Comparison of ENCODE assay signal across 8 cellular contexts in the genomic region with DNA sequence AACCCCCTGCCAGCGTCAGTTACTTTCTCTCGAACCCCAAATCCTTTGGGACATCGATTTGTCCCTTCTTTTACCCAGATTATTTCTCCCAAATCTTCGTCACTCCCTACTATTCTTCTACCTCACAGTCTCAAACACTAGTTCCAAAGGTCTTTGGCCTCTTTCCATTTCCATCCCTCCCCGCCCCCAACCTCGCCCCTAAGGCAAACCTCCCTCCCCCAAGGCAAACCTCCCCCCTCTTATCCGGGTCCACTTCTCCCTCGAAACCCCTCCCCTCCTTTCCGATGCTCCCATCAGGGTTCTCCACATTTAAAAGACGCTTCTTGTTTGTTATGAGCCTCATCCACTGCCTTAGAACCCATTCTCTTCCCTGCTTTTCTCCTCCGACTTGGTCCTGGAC. TPM values are rescaled to one million over a fixed set of nuclear protein-coding genes. Genes with fewer than 3 reads are reported as not detected.
DNase-seq lines count a peak whose midpoint lies in the region; ATAC-seq, FAIRE-seq and TF ChIP-seq lines count a peak whose summit lies in the region.

No MANE protein-coding gene starts in this region.

- no peak for DNase-seq in cardiac muscle cell (ENCODE audit: low read depth in 1 of 2, low spot score in 1 of 2)
- no peak for DNase-seq in cardiac septum (ENCODE audit: low spot score)
- DNase-seq in bronchial epithelial cell (ENCODE audit: low read depth), result no peak
- DNase-seq in lung microvascular endothelial cell (ENCODE audit: low read depth in 2 of 2), result peak; percentile 11 to 15
- DNase-seq in vagina (ENCODE audit: extremely low spot score in 2 of 2), result no peak
- no peak for DNase-seq in foreskin melanocyte

- no peak for TF ChIP-seq CTCF in cardiac muscle cell (IDR thresholded peaks at IDR 0.05; ENCODE audit: low read depth, low read length)
- TF ChIP-seq CTCF in bronchial epithelial cell (IDR thresholded peaks at IDR 0.05; ENCODE audit: insufficient read depth, low read length, severe bottlenecking), result no peak
- no peak for TF ChIP-seq CTCF in vagina (IDR thresholded peaks at IDR 0.05)

- H3K27ac ChIP-seq in cardiac muscle cell (peak overlapping the region; percentile 81), vagina (peak overlapping the region; percentile 82)

- ATAC-seq in HG02981 (IDR thresholded peaks at IDR 0.05; ENCODE audit: unreplicated experiment), result no peak
- ATAC-seq in GM21619 (IDR thresholded peaks at IDR 0.05; ENCODE audit: unreplicated experiment), result no peak

- H3K4me3 ChIP-seq in cardiac muscle cell (peak overlapping the region; percentile 95), bronchial epithelial cell (ENCODE audit: low read depth, low read length) (peak overlapping the region; percentile 93), vagina (peak overlapping the region; percentile 84 to 87)

- FAIRE-seq in bronchial epithelial cell (lab: Jason Lieb, UNC), result no peak

- peaks cover 31% of the 10 kb centered on the region for H3K36me3 ChIP-seq in cardiac muscle cell
- peaks cover 7% of the 10 kb centered on the region for H3K36me3 ChIP-seq in bronchial epithelial cell (ENCODE audit: control insufficient read depth, insufficient read depth, low read length)
- peaks cover 0 to 27% of the 10 kb centered on the region in 2 donors for H3K36me3 ChIP-seq in vagina

- H3K4me1 ChIP-seq in cardiac muscle cell (ENCODE audit: low read depth) (peaks cover 6% of the 10 kb centered on the region), vagina (peaks cover 57% of the 10 kb centered on the region)

- intact Hi-C loops in cardiac septum (cut with DNase I), result loop anchor here (2.0 kb wide), 1 partner anchor 129 kb away; no protein-coding TSS in a partner anchor
- intact Hi-C loops in vagina (cut with DNase I), result no loop called here

- TF ChIP-seq POLR2A in vagina (IDR thresholded peaks at IDR 0.05), result no peak

- H3K9me3 ChIP-seq in cardiac muscle cell (ENCODE audit: low read depth) (no peaks in the 10 kb centered on the region), vagina (no peaks in the 10 kb centered on the region)

- H3K27me3 ChIP-seq in cardiac muscle cell, result no peaks in the 10 kb centered on the region
- no peaks in the 10 kb centered on the region for H3K27me3 ChIP-seq in bronchial epithelial cell (ENCODE audit: control insufficient read depth, insufficient read depth, low read length)
- H3K27me3 ChIP-seq in vagina, result no peaks in the 10 kb centered on the region

RNA-seq across cellular contexts. Expression of gene EAF1, which starts 0.6 kb away (rescaled TPM):
- total RNA-seq in cardiac muscle cell (13.2 and 20.9 TPM in 2 replicates), cardiac septum (10.3 TPM), bronchial epithelial cell (34.0 and 34.2 TPM in 2 replicates), lung microvascular endothelial cell (12.0 and 15.1 TPM in 2 replicates), vagina (15.7 TPM)
- polyA plus RNA-seq in cardiac muscle cell, result 8.7 and 12.7 TPM in 2 replicates

RNA-seq across cellular contexts. Expression of gene METTL6, which starts 0.6 kb away (rescaled TPM):
- total RNA-seq in cardiac muscle cell (17.1 and 21.1 TPM in 2 replicates), cardiac septum (11.7 TPM), bronchial epithelial cell (41.3 TPM in 2 replicates), lung microvascular endothelial cell (17.4 and 20.6 TPM in 2 replicates), vagina (13.8 TPM)
- polyA plus RNA-seq in cardiac muscle cell, result 19.7 and 26.2 TPM in 2 replicates

Comparison
In these comparisons a context has a peak if more than half of its experiments do, and no peak if none do; other contexts are left out.
1. DNase-seq: peak in lung microvascular endothelial cell (2 of 2); none in cardiac muscle cell (0 of 2), cardiac septum (single experiment), bronchial epithelial cell (single experiment), vagina (0 of 2) and foreskin melanocyte (single experiment).
2. Peak in every context shown above with its lines, with median percentiles within 50 percentile points of each other: H3K4me3 ChIP-seq.